ENCODE assay signal across 1 cellular context in the genomic region with DNA sequence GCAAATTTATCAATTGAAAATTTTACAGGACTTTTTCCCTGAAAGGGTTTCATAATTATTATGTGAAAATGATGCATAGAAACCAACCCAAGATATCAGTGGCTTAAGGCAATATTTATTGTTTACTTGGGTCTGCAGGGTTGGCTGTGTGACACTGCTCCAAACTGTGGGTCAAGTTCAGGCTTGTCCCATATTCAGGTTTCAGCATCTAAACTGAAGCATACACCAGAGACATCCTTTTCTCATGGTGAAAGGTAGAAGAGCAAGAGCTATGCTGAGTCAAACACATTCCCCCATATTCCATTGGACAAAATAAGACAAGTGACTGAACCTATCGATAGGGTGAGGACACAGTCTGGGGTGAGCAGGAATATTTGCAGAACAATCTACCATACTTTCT.
TF ChIP-seq lines count a peak whose summit lies in the region.

No MANE protein-coding gene starts in this region.

TF ChIP-seq in K562, 482 proteins besides CTCF, POLR2A, EP300 and RAD21:
- TF ChIP-seq DNMT1 (IDR thresholded peaks at IDR 0.05) = no peak
- TF ChIP-seq, protein P1, sequence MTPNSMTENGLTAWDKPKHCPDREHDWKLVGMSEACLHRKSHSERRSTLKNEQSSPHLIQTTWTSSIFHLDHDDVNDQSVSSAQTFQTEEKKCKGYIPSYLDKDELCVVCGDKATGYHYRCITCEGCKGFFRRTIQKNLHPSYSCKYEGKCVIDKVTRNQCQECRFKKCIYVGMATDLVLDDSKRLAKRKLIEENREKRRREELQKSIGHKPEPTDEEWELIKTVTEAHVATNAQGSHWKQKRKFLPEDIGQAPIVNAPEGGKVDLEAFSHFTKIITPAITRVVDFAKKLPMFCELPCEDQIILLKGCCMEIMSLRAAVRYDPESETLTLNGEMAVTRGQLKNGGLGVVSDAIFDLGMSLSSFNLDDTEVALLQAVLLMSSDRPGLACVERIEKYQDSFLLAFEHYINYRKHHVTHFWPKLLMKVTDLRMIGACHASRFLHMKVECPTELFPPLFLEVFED (CRISPR knock-in tag; conservative IDR thresholded peaks at IDR 0.05) = no peak
- TF ChIP-seq, protein P2, sequence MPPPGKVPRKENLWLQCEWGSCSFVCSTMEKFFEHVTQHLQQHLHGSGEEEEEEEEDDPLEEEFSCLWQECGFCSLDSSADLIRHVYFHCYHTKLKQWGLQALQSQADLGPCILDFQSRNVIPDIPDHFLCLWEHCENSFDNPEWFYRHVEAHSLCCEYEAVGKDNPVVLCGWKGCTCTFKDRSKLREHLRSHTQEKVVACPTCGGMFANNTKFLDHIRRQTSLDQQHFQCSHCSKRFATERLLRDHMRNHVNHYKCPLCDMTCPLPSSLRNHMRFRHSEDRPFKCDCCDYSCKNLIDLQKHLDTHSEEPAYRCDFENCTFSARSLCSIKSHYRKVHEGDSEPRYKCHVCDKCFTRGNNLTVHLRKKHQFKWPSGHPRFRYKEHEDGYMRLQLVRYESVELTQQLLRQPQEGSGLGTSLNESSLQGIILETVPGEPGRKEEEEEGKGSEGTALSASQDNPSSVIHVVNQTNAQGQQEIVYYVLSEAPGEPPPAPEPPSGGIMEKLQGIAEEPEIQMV (tag; conservative IDR thresholded peaks at IDR 0.05; ENCODE audit: low read depth) = no peak
- TF ChIP-seq, protein P3, sequence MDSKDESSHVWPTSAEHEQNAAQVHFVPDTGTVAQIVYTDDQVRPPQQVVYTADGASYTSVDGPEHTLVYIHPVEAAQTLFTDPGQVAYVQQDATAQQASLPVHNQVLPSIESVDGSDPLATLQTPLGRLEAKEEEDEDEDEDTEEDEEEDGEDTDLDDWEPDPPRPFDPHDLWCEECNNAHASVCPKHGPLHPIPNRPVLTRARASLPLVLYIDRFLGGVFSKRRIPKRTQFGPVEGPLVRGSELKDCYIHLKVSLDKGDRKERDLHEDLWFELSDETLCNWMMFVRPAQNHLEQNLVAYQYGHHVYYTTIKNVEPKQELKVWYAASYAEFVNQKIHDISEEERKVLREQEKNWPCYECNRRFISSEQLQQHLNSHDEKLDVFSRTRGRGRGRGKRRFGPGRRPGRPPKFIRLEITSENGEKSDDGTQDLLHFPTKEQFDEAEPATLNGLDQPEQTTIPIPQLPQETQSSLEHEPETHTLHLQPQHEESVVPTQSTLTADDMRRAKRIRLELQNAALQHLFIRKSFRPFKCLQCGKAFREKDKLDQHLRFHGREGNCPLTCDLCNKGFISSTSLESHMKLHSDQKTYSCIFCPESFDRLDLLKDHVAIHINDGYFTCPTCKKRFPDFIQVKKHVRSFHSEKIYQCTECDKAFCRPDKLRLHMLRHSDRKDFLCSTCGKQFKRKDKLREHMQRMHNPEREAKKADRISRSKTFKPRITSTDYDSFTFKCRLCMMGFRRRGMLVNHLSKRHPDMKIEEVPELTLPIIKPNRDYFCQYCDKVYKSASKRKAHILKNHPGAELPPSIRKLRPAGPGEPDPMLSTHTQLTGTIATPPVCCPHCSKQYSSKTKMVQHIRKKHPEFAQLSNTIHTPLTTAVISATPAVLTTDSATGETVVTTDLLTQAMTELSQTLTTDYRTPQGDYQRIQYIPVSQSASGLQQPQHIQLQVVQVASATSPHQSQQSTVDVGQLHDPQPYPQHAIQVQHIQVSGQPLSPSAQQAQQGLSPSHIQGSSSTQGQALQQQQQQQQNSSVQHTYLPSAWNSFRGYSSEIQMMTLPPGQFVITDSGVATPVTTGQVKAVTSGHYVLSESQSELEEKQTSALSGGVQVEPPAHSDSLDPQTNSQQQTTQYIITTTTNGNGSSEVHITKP (IDR thresholded peaks at IDR 0.05; ENCODE audit: partially characterized antibody) = no peak
- no peak for TF ChIP-seq ZNF143 (CRISPR knock-in tag; IDR thresholded peaks at IDR 0.05)
- no peak for TF ChIP-seq HDAC1 (IDR thresholded peaks at IDR 0.05)
- no peak for TF ChIP-seq ZNF507 (tag; conservative IDR thresholded peaks at IDR 0.05)
- TF ChIP-seq TFE3 (CRISPR knock-in tag; IDR thresholded peaks at IDR 0.05) = no peak
- no peak for TF ChIP-seq NEUROD1 (IDR thresholded peaks at IDR 0.05; ENCODE audit: borderline replicate concordance, low read depth, low read length, partially characterized antibody)
- TF ChIP-seq EWSR1 (IDR thresholded peaks at IDR 0.05; ENCODE audit: borderline replicate concordance, low read depth, partially characterized antibody) = no peak
- no peak for TF ChIP-seq ESRRA (IDR thresholded peaks at IDR 0.05; ENCODE audit: borderline replicate concordance, low read depth)
- TF ChIP-seq ZNF232 (CRISPR knock-in tag; IDR thresholded peaks at IDR 0.05) = no peak
